ENCODE assay signal across 2 cellular contexts in genomic region chr1:42476605-42477004, GRCh38.
TF ChIP-seq lines count a peak whose summit lies in the region.

No MANE protein-coding gene starts in this region.

TF ChIP-seq in IMR-90, 13 proteins besides CTCF, POLR2A, EP300 and RAD21:
- TF ChIP-seq FOS (IDR thresholded peaks at IDR 0.05; ENCODE audit: low read depth, low read length) (no peak), MAFK (IDR thresholded peaks at IDR 0.05; ENCODE audit: low read depth, low read length) (peak; percentile 16; the same call in 1 of the 2 replicates), NFE2L2 (IDR thresholded peaks at IDR 0.05; ENCODE audit: low read depth, low read length) (no peak)

TF ChIP-seq in K562, 482 proteins besides CTCF, POLR2A, EP300 and RAD21:
- TF ChIP-seq ZNF316 (IDR thresholded peaks at IDR 0.05) (peak; percentile 81), CEBPG (CRISPR knock-in tag; IDR thresholded peaks at IDR 0.05) (no peak), CEBPG (tag; conservative IDR thresholded peaks at IDR 0.05 in 1 of 2, IDR thresholded peaks at IDR 0.05 in 1 of 2) (no peak), HNRNPLL (IDR thresholded peaks at IDR 0.05; ENCODE audit: low read depth, low read length, poor library complexity, severe bottlenecking) (no peak), ZNF311 (CRISPR knock-in tag; IDR thresholded peaks at IDR 0.05) (no peak), SRF (CRISPR knock-in tag; IDR thresholded peaks at IDR 0.05) (no peak), NR2F6 (CRISPR knock-in tag; IDR thresholded peaks at IDR 0.05) (no peak), USF2 (CRISPR knock-in tag; IDR thresholded peaks at IDR 0.05) (no peak), ZNF644 (tag; IDR thresholded peaks at IDR 0.05; ENCODE audit: low read depth) (no peak), C11orf30 (IDR thresholded peaks at IDR 0.05; ENCODE audit: low read depth) (peak; percentile 28; the same call in 1 of the 2 replicates), E2F5 (CRISPR knock-in tag; IDR thresholded peaks at IDR 0.05) (no peak), ZNF3 (CRISPR knock-in tag; IDR thresholded peaks at IDR 0.05) (no peak), ATF2 (CRISPR knock-in tag; IDR thresholded peaks at IDR 0.05) (no peak)
